ENCODE assay signal across 18 cellular contexts in the genomic region with DNA sequence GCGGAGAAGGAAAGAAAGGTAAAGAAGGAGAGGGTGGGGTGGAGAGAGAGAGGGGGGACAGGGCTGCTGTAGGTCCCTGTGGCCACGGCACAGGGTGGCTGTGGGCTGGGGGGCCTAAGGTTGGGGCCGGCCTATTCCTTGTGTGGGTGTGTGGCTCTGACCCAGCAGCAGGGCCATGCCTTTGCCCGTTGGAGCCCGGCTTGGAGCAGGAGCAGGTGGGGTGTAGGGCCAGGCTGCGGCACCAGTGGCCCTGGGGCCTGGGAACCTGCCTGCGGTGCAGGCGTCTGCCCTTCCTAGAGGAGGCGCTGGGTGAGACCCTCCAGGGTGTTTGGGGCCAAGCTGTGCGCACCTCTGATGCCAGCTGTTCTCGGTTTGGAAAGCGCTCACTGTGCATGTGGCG. TPM values are rescaled to one million over a fixed set of nuclear protein-coding genes. Genes with fewer than 3 reads are reported as not detected.
DNase-seq lines count a peak whose midpoint lies in the region; ATAC-seq, FAIRE-seq and TF ChIP-seq lines count a peak whose summit lies in the region.
"Had no signal": no experiment of that assay in that cellular context is flagged by ENCODE, and none has a peak within 500 bp of the region (broad histone marks: within the 10 kb centered on the region; RNA-seq: fewer than 3 reads in every experiment).

No MANE protein-coding gene starts in this region.

- no peak for TF ChIP-seq CTCF in HCT116 (IDR thresholded peaks at IDR 0.05 in 2 of 3, conservative IDR thresholded peaks at IDR 0.05 in 1 of 3; ENCODE audit: borderline replicate concordance in 1 of 3, insufficient read depth in 1 of 3, low read depth in 2 of 3, low read length in 2 of 3)
- TF ChIP-seq CTCF in Panc1 (IDR thresholded peaks at IDR 0.05) = no peak
- no peak for TF ChIP-seq CTCF in kidney (IDR thresholded peaks at IDR 0.05; ENCODE audit: borderline replicate concordance, extremely low read depth, insufficient read depth)

- in situ Hi-C loops in Panc1 (cut with HindIII; ENCODE audit: low pct_unique_long_range_greater_than_20kb, low sequenced_read_pairs) = no loop called here

- peak; percentile 47; the same call in 1 of the 2 replicates for ATAC-seq in HCT116
- ATAC-seq in Panc1 = peak; percentile 18; the same call in 1 of the 2 replicates
- no peak for ATAC-seq in HG03280 (IDR thresholded peaks at IDR 0.05; ENCODE audit: unreplicated experiment)

- intact Hi-C loops in HCT116 (cut with micrococcal nuclease) (no loop called here), Panc1 (cut with micrococcal nuclease; ENCODE audit: unreplicated experiment) (no loop called here), kidney (cut with DNase I) (no loop called here)

- H3K27ac ChIP-seq in HCT116 (ENCODE audit: low read depth, low read length) = no peak overlapping the region
- H3K27ac ChIP-seq in Panc1 (ENCODE audit: low read length) = no peak overlapping the region
- no peak overlapping the region for H3K27ac ChIP-seq in kidney (ENCODE audit: low read depth in 2 of 2, low read length in 2 of 2)
- H3K27ac ChIP-seq: HL-60 had no signal

- H3K4me3 ChIP-seq in HCT116 (replicated peaks in 1 of 2; ENCODE audit: low read depth in 1 of 2, low read length in 2 of 2) = no peak overlapping the region
- no peak overlapping the region for H3K4me3 ChIP-seq in Panc1 (ENCODE audit: low read depth in 2 of 2, low read length in 2 of 2)
- no peak overlapping the region for H3K4me3 ChIP-seq in kidney (ENCODE audit: low read length in 2 of 2)
- H3K4me3 ChIP-seq in skeletal muscle satellite cell (ENCODE audit: low read length) = no peak overlapping the region
- H3K4me3 ChIP-seq: HAP-1 had no signal

- H3K4me1 ChIP-seq in HCT116 (ENCODE audit: control insufficient read depth in 1 of 2, insufficient read depth in 2 of 2, low read length in 2 of 2) (peaks cover 2 to 10% of the 10 kb centered on the region in 2 experiments; a peak in 1 of 4 replicates), Panc1 (ENCODE audit: control insufficient read depth, insufficient read depth, low read length) (peaks cover 5% of the 10 kb centered on the region; the same call in 1 of the 2 replicates), kidney (ENCODE audit: control insufficient read depth in 1 of 2, insufficient read depth in 1 of 2, low read depth in 1 of 2, low read length in 2 of 2) (peaks cover 0 to 2% of the 10 kb centered on the region in 2 donors), skeletal muscle satellite cell (ENCODE audit: control insufficient read depth, insufficient read depth, low read length) (peaks cover 14% of the 10 kb centered on the region)
- H3K4me1 ChIP-seq: HAP-1 had no signal

- H3K27me3 ChIP-seq in HCT116 (ENCODE audit: insufficient read depth, low read length) = no peaks in the 10 kb centered on the region
- no peaks in the 10 kb centered on the region for H3K27me3 ChIP-seq in Panc1 (ENCODE audit: control insufficient read depth, insufficient read depth, low read length)
- peaks cover 35% of the 10 kb centered on the region for H3K27me3 ChIP-seq in skeletal muscle satellite cell (ENCODE audit: control insufficient read depth, insufficient read depth, low read length)

- no peaks in the 10 kb centered on the region for H3K9me2 ChIP-seq in HCT116 (ENCODE audit: insufficient read depth)

- no peaks in the 10 kb centered on the region for H3K9me3 ChIP-seq in HCT116 (ENCODE audit: control insufficient read depth in 1 of 2, insufficient read depth in 1 of 2, low read depth in 1 of 2, low read length in 2 of 2)
- H3K9me3 ChIP-seq in Panc1 (ENCODE audit: control insufficient read depth, insufficient read depth, low read depth, low read length) = no peaks in the 10 kb centered on the region
- H3K9me3 ChIP-seq in kidney (ENCODE audit: control insufficient read depth in 1 of 2, low read length in 2 of 2) = no peaks in the 10 kb centered on the region
- no peaks in the 10 kb centered on the region for H3K9me3 ChIP-seq in skeletal muscle satellite cell (replicated peaks; ENCODE audit: low read length)
- H3K9me3 ChIP-seq: Caco-2, HAP-1 had no signal

- BruUV-seq in HCT116 (replicated peaks; lab: Mats Ljungman, UMichigan) (no TSS peak), Panc1 (replicated peaks; lab: Mats Ljungman, UMichigan) (no TSS peak)

- no peaks in the 10 kb centered on the region for H3K36me3 ChIP-seq in HCT116 (ENCODE audit: control insufficient read depth in 1 of 2, insufficient read depth in 2 of 2, low read length in 2 of 2)
- H3K36me3 ChIP-seq in Panc1 (ENCODE audit: control insufficient read depth, insufficient read depth, low read length) = no peaks in the 10 kb centered on the region
- no peaks in the 10 kb centered on the region for H3K36me3 ChIP-seq in kidney (ENCODE audit: control insufficient read depth in 1 of 2, insufficient read depth in 2 of 2, low read length in 2 of 2)
- no peaks in the 10 kb centered on the region for H3K36me3 ChIP-seq in skeletal muscle satellite cell (ENCODE audit: insufficient read depth, low read length)
- H3K36me3 ChIP-seq: HAP-1 had no signal

- TF ChIP-seq RAD21 in HCT116 (IDR thresholded peaks at IDR 0.05; ENCODE audit: low read depth) = no peak

- FAIRE-seq in kidney (lab: Jason Lieb, UNC) = no peak

- H3K4me2 ChIP-seq in HCT116 (ENCODE audit: low read length) (no peak overlapping the region), skeletal muscle satellite cell (ENCODE audit: low read length) (peak overlapping the region; percentile 70)

- H3K9ac ChIP-seq in HCT116 (ENCODE audit: low read length) (no peak overlapping the region), kidney (ENCODE audit: low read length in 2 of 2) (no peak overlapping the region), skeletal muscle satellite cell (ENCODE audit: low read depth, low read length) (no peak overlapping the region)

- DNase-seq in HCT116 (ENCODE audit: low read depth, low spot score) = no peak
- no peak for DNase-seq in Panc1 (ENCODE audit: low read depth, low spot score)
- DNase-seq in kidney = peak; percentile 60
- DNase-seq in SHP77 treated with DMSO at 0.1 percent for 48 hours (lab: John Stamatoyannopoulos, UW) = no peak
- DNase-seq in iPS-NIHi11 (ENCODE audit: low spot score) = no peak
- DNase-seq: ACHN, AML-193, Caco-2, DMS53, MV-4-11, NCI-H1417, NCI-H187 treated with DMSO at 0.1 percent for 48 hours, NCI-H446, NCI-H82 had no signal

- CTCF ChIA-PET in HCT116 (lab: Charles Lee) (no interaction called here), Panc1 (lab: Charles Lee) (no interaction called here)

- no peak overlapping the region for H2AFZ ChIP-seq in HCT116 (ENCODE audit: low read depth, low read length, poor library complexity, severe bottlenecking)

- no peak for TF ChIP-seq POLR2A in HCT116 (IDR thresholded peaks at IDR 0.05; ENCODE audit: borderline replicate concordance, extremely low read depth, insufficient read depth, insufficient read length)

- no peaks in the 10 kb centered on the region for H3K79me2 ChIP-seq in HCT116 (ENCODE audit: insufficient read depth, low read length)

- POLR2A ChIA-PET in HCT116 (lab: Charles Lee) (no interaction called here), Panc1 (lab: Charles Lee) (no interaction called here)

- H4K20me1 ChIP-seq in HCT116 (ENCODE audit: insufficient read depth) = no peaks in the 10 kb centered on the region

- RAD21 ChIA-PET in HCT116 (lab: Charles Lee; ENCODE audit: low non-redundant PET in 1 of 2, low total read pairs in 2 of 2, uncharacterized antibody in 2 of 2, unreplicated experiment in 2 of 2) = no interaction called here

TF ChIP-seq in HCT116, 20 proteins besides CTCF, POLR2A, EP300 and RAD21 (continues in another document):
- TF ChIP-seq, protein P1, sequence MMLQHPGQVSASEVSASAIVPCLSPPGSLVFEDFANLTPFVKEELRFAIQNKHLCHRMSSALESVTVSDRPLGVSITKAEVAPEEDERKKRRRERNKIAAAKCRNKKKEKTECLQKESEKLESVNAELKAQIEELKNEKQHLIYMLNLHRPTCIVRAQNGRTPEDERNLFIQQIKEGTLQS (IDR thresholded peaks at IDR 0.05) = no peak
- no peak for TF ChIP-seq CEBPB (IDR thresholded peaks at IDR 0.05; ENCODE audit: low read depth)

RNA-seq across cellular contexts. Expression of gene SUMO3, which starts 19.7 kb away (rescaled TPM):
- total RNA-seq in HCT116 (2021; ENCODE audit: unreplicated experiment) = 31.5 TPM
- 26.5 and 27.5 TPM in 2 replicates for polyA plus RNA-seq in HCT116 (2012)
- 41.4 TPM for total RNA-seq in Panc1 (2021; ENCODE audit: unreplicated experiment)
- polyA plus RNA-seq in Panc1 (2012; ENCODE audit: insufficient read length) = 55.8 TPM
- 88.6 TPM for total RNA-seq in kidney
- polyA plus RNA-seq in kidney (ENCODE audit: insufficient read depth, low read depth, low replicate concordance) = 89.9 TPM
- total RNA-seq in skeletal muscle satellite cell (2012; rRNA removed) = 57.3 and 98.5 TPM in 2 replicates

RNA-seq across cellular contexts. Expression of gene UBE2G2, which starts 35.9 kb away (rescaled TPM):
- total RNA-seq in HCT116 (2021; ENCODE audit: unreplicated experiment) (86.5 TPM), Panc1 (2021; ENCODE audit: unreplicated experiment) (77.4 TPM), kidney (86.0 TPM)
- 60.0 and 65.3 TPM in 2 replicates for polyA plus RNA-seq in HCT116 (2012)
- polyA plus RNA-seq in Panc1 (2012; ENCODE audit: insufficient read length) = 69.4 TPM
- 39.4 TPM for polyA plus RNA-seq in kidney (ENCODE audit: insufficient read depth, low read depth, low replicate concordance)
- total RNA-seq in skeletal muscle satellite cell (2012; rRNA removed) = 73.5 and 76.9 TPM in 2 replicates

RNA-seq across cellular contexts. Expression of gene PTTG1IP, which starts 36.0 kb away (rescaled TPM):
- total RNA-seq in HCT116 (2021; ENCODE audit: unreplicated experiment) (83.4 TPM), Panc1 (2021; ENCODE audit: unreplicated experiment) (226 TPM), kidney (378 TPM)
- polyA plus RNA-seq in HCT116 (2012) = 71.1 and 77.6 TPM in 2 replicates
- 169 TPM for polyA plus RNA-seq in Panc1 (2012; ENCODE audit: insufficient read length)
- 187 TPM for polyA plus RNA-seq in kidney (ENCODE audit: insufficient read depth, low read depth, low replicate concordance)
- 97.6 and 155 TPM in 2 replicates for total RNA-seq in skeletal muscle satellite cell (2012; rRNA removed)
